Comparison of ENCODE assay signal across 8 cellular contexts in genomic region chr12:122265433-122265832, GRCh38. TPM values are rescaled to one million over a fixed set of nuclear protein-coding genes. Genes with fewer than 3 reads are reported as not detected.
DNase-seq lines count a peak whose midpoint lies in the region; ATAC-seq and TF ChIP-seq lines count a peak whose summit lies in the region.

No MANE protein-coding gene starts in this region.

- peak overlapping the region; percentile 45 for H3K27ac ChIP-seq in OCI-LY3 (ENCODE audit: low read length)
- H3K27ac ChIP-seq in psoas muscle, result peak overlapping the region; percentile 89

- H3K27me3 ChIP-seq in OCI-LY3 (ENCODE audit: low read depth, low read length) (no peaks in the 10 kb centered on the region), psoas muscle (ENCODE audit: insufficient read depth in 3 of 3, low read length in 2 of 3) (no peaks in the 10 kb centered on the region)

- H3K4me1 ChIP-seq in OCI-LY3 (ENCODE audit: low read length), result peaks cover 11% of the 10 kb centered on the region
- H3K4me1 ChIP-seq in psoas muscle, result peaks cover 13% of the 10 kb centered on the region

- H3K79me2 ChIP-seq in OCI-LY3 (ENCODE audit: low read length), result peaks cover 12% of the 10 kb centered on the region

- intact Hi-C loops in psoas muscle (cut with DNase I), result loop anchor here in 1 of 2 donors (2.0 kb wide), 1 partner anchor 257 kb away; no protein-coding TSS in a partner anchor

- peak overlapping the region; percentile 87 for H2AFZ ChIP-seq in OCI-LY3 (ENCODE audit: low read depth, low read length)

- peak overlapping the region; percentile 79 for H3K9ac ChIP-seq in OCI-LY3 (ENCODE audit: low read length)

- DNase-seq in epithelial cell of proximal tubule (ENCODE audit: low read depth), result no peak
- no peak for DNase-seq in psoas muscle
- DNase-seq in SKM-1 treated with dmso at 0.1 percent for 144 hours (lab: John Stamatoyannopoulos, UW; ENCODE audit: unreplicated experiment), result no peak
- DNase-seq in amygdala (lab: John Stamatoyannopoulos, UW), result no peak

- H3K4me2 ChIP-seq in OCI-LY3 (ENCODE audit: low read length), result peak overlapping the region; percentile 92

- ATAC-seq in GM18867 (IDR thresholded peaks at IDR 0.05; ENCODE audit: unreplicated experiment), result peak; percentile 6
- no peak for ATAC-seq in psoas muscle
- no peak for ATAC-seq in HG03159 (IDR thresholded peaks at IDR 0.05; ENCODE audit: unreplicated experiment)
- no peak for ATAC-seq in GM19452 (IDR thresholded peaks at IDR 0.05; ENCODE audit: unreplicated experiment)

- H3K36me3 ChIP-seq in OCI-LY3 (replicated peaks; ENCODE audit: low read depth, low read length), result peaks cover 7% of the 10 kb centered on the region
- peaks cover 0 to 46% of the 10 kb centered on the region in 2 donors for H3K36me3 ChIP-seq in psoas muscle (ENCODE audit: insufficient read depth in 1 of 2, low read depth in 1 of 2)

- H4K20me1 ChIP-seq in OCI-LY3 (ENCODE audit: insufficient read depth, low read length), result no peaks in the 10 kb centered on the region

- WGBS in psoas muscle, 3 donors, result 35 to 39% (median 38%) methylated on average over 3 of the region's 3 CpGs

- H3K4me3 ChIP-seq in OCI-LY3 (ENCODE audit: low read length) (peak overlapping the region; percentile 89), epithelial cell of proximal tubule (ENCODE audit: low read depth, low read length) (peak overlapping the region; percentile 98), psoas muscle (peak overlapping the region; percentile 99)

- TF ChIP-seq CTCF in OCI-LY3 (IDR thresholded peaks at IDR 0.05; ENCODE audit: low read depth, low read length) (no peak), epithelial cell of proximal tubule (conservative IDR thresholded peaks at IDR 0.05; ENCODE audit: low read depth, low read length) (no peak), psoas muscle (IDR thresholded peaks at IDR 0.05) (no peak)

- H3K9me3 ChIP-seq in OCI-LY3 (ENCODE audit: insufficient read depth, low read length) (no peaks in the 10 kb centered on the region), psoas muscle (no peaks in the 10 kb centered on the region)

RNA-seq across cellular contexts. Expression of gene VPS33A, which starts 0.9 kb away (rescaled TPM):
- total RNA-seq in epithelial cell of proximal tubule (15.1 and 23.4 TPM in 2 replicates), psoas muscle (10 to 100 TPM; 17.1 to 20.0 (median 17.2) TPM)
- polyA plus RNA-seq in psoas muscle, result 10 to 100 TPM; 10.3 to 33.6 (median 15.1) TPM

RNA-seq across cellular contexts. Expression of gene DIABLO, which starts 39.6 kb away (rescaled TPM):
- total RNA-seq in epithelial cell of proximal tubule (92.6 and 123 TPM in 2 replicates), psoas muscle (10 to 100 TPM; 24.4 to 35.3 (median 29.0) TPM)
- polyA plus RNA-seq in psoas muscle, result 100 to 1,000 TPM in 1 of 3 donors, 10 to 100 TPM in 2; 39.7 to 109 (median 53.7) TPM
